ENCODE assay signal across 12 cellular contexts in genomic region chr5:132094393-132095076, GRCh38. TPM values are rescaled to one million over a fixed set of nuclear protein-coding genes. Genes with fewer than 3 reads are reported as not detected.
DNase-seq lines count a peak whose midpoint lies in the region; TF ChIP-seq lines count a peak whose summit lies in the region.
"Had no signal": no experiment of that assay in that cellular context is flagged by ENCODE, and none has a peak within 500 bp of the region (broad histone marks: within the 10 kb centered on the region; RNA-seq: fewer than 3 reads in every experiment).

No MANE protein-coding gene starts in this region.

- H3K4me3 ChIP-seq in SJSA1: no peak overlapping the region
- H3K4me3 ChIP-seq in smooth muscle cell: no peak overlapping the region
- H3K4me3 ChIP-seq in ovary: no peak overlapping the region
- H3K4me3 ChIP-seq in endodermal cell (ENCODE audit: low read length): no peak overlapping the region

- no peak for TF ChIP-seq POLR2A in ovary (IDR thresholded peaks at IDR 0.05)

- 73% methylated on average over 11 of the region's 12 CpGs for WGBS in smooth muscle cell (ENCODE audit: low lambda C conversion rate)
- 70 to 79% (median 70%) methylated on average over 12 of the region's 12 CpGs for WGBS in ovary, 3 donors
- WGBS in endodermal cell (ENCODE audit: insufficient coverage in 1 of 2, insufficient read length in 1 of 2), 2 experiments: 90 to 96% methylated on average over 8 to 12 of the region's 12 CpGs

- no peaks in the 10 kb centered on the region for H3F3A ChIP-seq in smooth muscle cell (ENCODE audit: low read depth)

- TF ChIP-seq CTCF in smooth muscle cell (IDR thresholded peaks at IDR 0.05; ENCODE audit: borderline replicate concordance, insufficient read depth, poor library complexity, severe bottlenecking) (no peak), ovary (IDR thresholded peaks at IDR 0.05) (no peak), endodermal cell (conservative IDR thresholded peaks at IDR 0.05) (no peak)

- DNase-seq in T-helper 1 cell: no peak
- peak; percentile 81 to 89 for DNase-seq in SJSA1 (ENCODE audit: low read depth in 1 of 2, low spot score in 2 of 2)
- DNase-seq in fibroblast of gingiva (ENCODE audit: low read depth): peak; percentile 86
- no peak for DNase-seq in smooth muscle cell (lab: John Stamatoyannopoulos, UW; ENCODE audit: unreplicated experiment)
- no peak for DNase-seq in ureter (ENCODE audit: low spot score)
- DNase-seq in ovary: no peak
- no peak for DNase-seq in endodermal cell
- DNase-seq: NCI-H510A treated with DMSO at 0.1 percent for 48 hours had no signal

- H3K9me3 ChIP-seq in SJSA1 (replicated peaks) (no peaks in the 10 kb centered on the region), smooth muscle cell (replicated peaks; ENCODE audit: low read depth) (no peaks in the 10 kb centered on the region), ovary (no peaks in the 10 kb centered on the region), endodermal cell (ENCODE audit: control insufficient read depth, low read length) (no peaks in the 10 kb centered on the region)
- H3K9me3 ChIP-seq: neutrophil had no signal

- H3K27ac ChIP-seq in SJSA1 (peak overlapping the region; percentile 66), smooth muscle cell (ENCODE audit: low read depth) (peak overlapping the region; percentile 71), ovary (no peak overlapping the region), endodermal cell (ENCODE audit: low read depth, low read length) (no peak overlapping the region)
- H3K27ac ChIP-seq: C4-2B, neutrophil had no signal

- H3K4me1 ChIP-seq in SJSA1 (replicated peaks) (peaks cover 30% of the 10 kb centered on the region), smooth muscle cell (ENCODE audit: low read depth) (no peaks in the 10 kb centered on the region), ovary (ENCODE audit: insufficient read depth) (no peaks in the 10 kb centered on the region), endodermal cell (ENCODE audit: control insufficient read depth, insufficient read depth, low read length) (no peaks in the 10 kb centered on the region)

- H3K27ac Mint-ChIP-seq in T-helper 1 cell treated with Interleukin-12 subunit alpha and Interleukin-12 subunit beta and Interleukin-4 antibody, amounts not matched to agents 30 μg/mL and 1 μg/mL, for 36 hours: peak overlapping the region; percentile 65
- H3K27ac Mint-ChIP-seq in endodermal cell: no peak overlapping the region

- H3K27me3 ChIP-seq in SJSA1 (replicated peaks) (no peaks in the 10 kb centered on the region), smooth muscle cell (ENCODE audit: low read depth) (no peaks in the 10 kb centered on the region), ovary (no peaks in the 10 kb centered on the region), endodermal cell (ENCODE audit: control insufficient read depth, insufficient read depth, low read length, poor library complexity, severe bottlenecking) (peaks cover 22% of the 10 kb centered on the region)

- no peak overlapping the region for H3K4me3 Mint-ChIP-seq in T-helper 1 cell treated with Interleukin-12 subunit alpha and Interleukin-12 subunit beta and Interleukin-4 antibody, amounts not matched to agents 30 μg/mL and 1 μg/mL, for 36 hours
- no peak overlapping the region for H3K4me3 Mint-ChIP-seq in endodermal cell

- no peaks in the 10 kb centered on the region for H3K79me2 ChIP-seq in smooth muscle cell (ENCODE audit: low read depth)

- peaks cover 30% of the 10 kb centered on the region for H3K36me3 Mint-ChIP-seq in T-helper 1 cell treated with Interleukin-12 subunit alpha and Interleukin-12 subunit beta and Interleukin-4 antibody, amounts not matched to agents 30 μg/mL and 1 μg/mL, for 36 hours (ENCODE audit: low read depth)
- no peaks in the 10 kb centered on the region for H3K36me3 Mint-ChIP-seq in endodermal cell (ENCODE audit: low read depth)

- H4K20me1 ChIP-seq in smooth muscle cell (ENCODE audit: low read depth): no peaks in the 10 kb centered on the region

- no peak overlapping the region for H3K4me2 ChIP-seq in smooth muscle cell

- H2AFZ ChIP-seq in smooth muscle cell (ENCODE audit: low read depth): no peak overlapping the region

- H3K27me3 Mint-ChIP-seq in T-helper 1 cell treated with Interleukin-12 subunit alpha and Interleukin-12 subunit beta and Interleukin-4 antibody, amounts not matched to agents 30 μg/mL and 1 μg/mL, for 36 hours (ENCODE audit: low read depth): no peaks in the 10 kb centered on the region
- no peaks in the 10 kb centered on the region for H3K27me3 Mint-ChIP-seq in endodermal cell (ENCODE audit: insufficient read depth)

- H3K4me1 Mint-ChIP-seq in T-helper 1 cell treated with Interleukin-12 subunit alpha and Interleukin-12 subunit beta and Interleukin-4 antibody, amounts not matched to agents 30 μg/mL and 1 μg/mL, for 36 hours (ENCODE audit: low read depth): peaks cover 55% of the 10 kb centered on the region
- no peaks in the 10 kb centered on the region for H3K4me1 Mint-ChIP-seq in endodermal cell

- H3K9ac ChIP-seq in smooth muscle cell (ENCODE audit: low read depth) (no peak overlapping the region), endodermal cell (ENCODE audit: extremely low read depth, low read length, poor library complexity, severe bottlenecking) (no peak overlapping the region)

- TF ChIP-seq EP300 in ovary (IDR thresholded peaks at IDR 0.05): no peak

- intact Hi-C loops in ovary (cut with DNase I): no loop called here

- no peaks in the 10 kb centered on the region for H3K36me3 ChIP-seq in SJSA1
- no peaks in the 10 kb centered on the region for H3K36me3 ChIP-seq in smooth muscle cell (ENCODE audit: low read depth)
- no peaks in the 10 kb centered on the region for H3K36me3 ChIP-seq in ovary
- no peaks in the 10 kb centered on the region for H3K36me3 ChIP-seq in endodermal cell (ENCODE audit: control insufficient read depth, insufficient read depth, low read length)
- H3K36me3 ChIP-seq: neutrophil had no signal

- peaks cover 9% of the 10 kb centered on the region for H3K9me3 Mint-ChIP-seq in T-helper 1 cell treated with Interleukin-12 subunit alpha and Interleukin-12 subunit beta and Interleukin-4 antibody, amounts not matched to agents 30 μg/mL and 1 μg/mL, for 36 hours
- no peaks in the 10 kb centered on the region for H3K9me3 Mint-ChIP-seq in endodermal cell

RNA-seq across cellular contexts. Expression of gene CSF2, which starts 20.9 kb away (rescaled TPM):
- 0.68 TPM in 1 of 2 replicates, not detected in the other for total RNA-seq in SJSA1 (2014; rRNA removed; shearing (Covaris generic))
- total RNA-seq in smooth muscle cell (not detected in 2 replicates), ureter (not detected), ovary (under 1 TPM in 1 of 7 donors, not detected in 6; 0.28 TPM), endodermal cell (not detected)
- polyA plus RNA-seq in smooth muscle cell (not detected in 2 replicates), ovary (not detected)
- polyA plus RNA-seq in endodermal cell (2013, experiment 1 of 2): not detected
- not detected for polyA plus RNA-seq in endodermal cell (2013, experiment 2 of 2)
- total RNA-seq: frontal cortex had no signal

RNA-seq across cellular contexts. Expression of gene IL3, which starts 34.1 kb away (rescaled TPM):
- not detected in 2 replicates for total RNA-seq in SJSA1 (2014; rRNA removed; shearing (Covaris generic))
- total RNA-seq in smooth muscle cell (not detected in 2 replicates), ureter (not detected), ovary (not detected), endodermal cell (not detected)
- polyA plus RNA-seq in smooth muscle cell (not detected in 2 replicates), ovary (not detected)
- not detected for polyA plus RNA-seq in endodermal cell (2013, experiment 1 of 2)
- not detected for polyA plus RNA-seq in endodermal cell (2013, experiment 2 of 2)
- total RNA-seq: frontal cortex had no signal

Comparison
In these comparisons a context has a peak if more than half of its experiments do, and no peak if none do; other contexts are left out.
1. DNase-seq: peak in SJSA1 (2 of 2) and fibroblast of gingiva (single experiment); none in T-helper 1 cell (0 of 5), smooth muscle cell (single experiment), ureter (single experiment), ovary (0 of 5) and endodermal cell (single experiment).
2. H3K27ac ChIP-seq: peak in SJSA1 (single experiment) and smooth muscle cell (single experiment); none in ovary (0 of 2) and endodermal cell (single experiment).